ENCODE assay signal across 8 cellular contexts in genomic region chr20:47977789-47978252, GRCh38.
A peak's percentile ranks its signal among the peaks of the same experiment; 100 is the strongest.
DNase-seq lines count a peak whose midpoint lies in the region; ATAC-seq and TF ChIP-seq lines count a peak whose summit lies in the region.
"Not testable (repeated sequence)": the region's sequence is repeated elsewhere in the genome, so short reads cannot be mapped to it uniquely, and the experiment has no call there.

No MANE protein-coding gene starts in this region.

- H3K79me1 ChIP-seq in trophoblast cell (ENCODE audit: low read length), result not testable (repeated sequence)

- H3K18ac ChIP-seq in trophoblast cell (ENCODE audit: low read length), result not testable (repeated sequence)

- intact Hi-C loops in Panc1 (cut with micrococcal nuclease; ENCODE audit: unreplicated experiment); left ventricle myocardium superior (cut with micrococcal nuclease): not testable (repeated sequence)

- not testable (repeated sequence) for H3K4me3 ChIP-seq in MM.1S (ENCODE audit: low read length); Panc1 (ENCODE audit: low read depth in 2 of 2, low read length in 2 of 2); trophoblast cell (ENCODE audit: low read depth, low read length); thymus (ENCODE audit: low read length)

- peak overlapping the region; percentile 27 for H2AFZ ChIP-seq in MM.1S (ENCODE audit: low read length)
- not testable (repeated sequence) for H2AFZ ChIP-seq in trophoblast cell (ENCODE audit: insufficient read depth, low read length, poor library complexity)

- not testable (repeated sequence) for BruUV-seq in Panc1 (replicated peaks; lab: Mats Ljungman, UMichigan)

- H2BK120ac ChIP-seq in trophoblast cell (ENCODE audit: insufficient read depth, low read length, poor library complexity), result not testable (repeated sequence)

- H4K8ac ChIP-seq in trophoblast cell (ENCODE audit: low read depth, low read length), result not testable (repeated sequence)

- not testable (repeated sequence) for H4K20me1 ChIP-seq in MM.1S (ENCODE audit: insufficient read depth, low read length)

- H3K23ac ChIP-seq in trophoblast cell (ENCODE audit: low read length), result not testable (repeated sequence)

- H4K12ac ChIP-seq in trophoblast cell (ENCODE audit: low read depth, low read length), result not testable (repeated sequence)

- ATAC-seq in Panc1, result 0 out of 2 replicates have a peak, but pooled peaks have one; percentile 46
- peak; percentile 25 for ATAC-seq in left ventricle myocardium superior

- H3K27me3 ChIP-seq in MM.1S (replicated peaks; ENCODE audit: insufficient read depth, low read length); Panc1 (ENCODE audit: control insufficient read depth, insufficient read depth, low read length); trophoblast cell (ENCODE audit: insufficient read depth, low read length); thymus (ENCODE audit: control insufficient read depth, insufficient read depth): not testable (repeated sequence)

- DNase-seq in DMS79 treated with DMSO at 0.1 percent for 48 hours (lab: John Stamatoyannopoulos, UW), result peak; percentile 43
- DNase-seq in MM.1S; Panc1 (ENCODE audit: low read depth, low spot score); left ventricle myocardium superior; trophoblast cell: not testable (repeated sequence)
- peak; percentile 14 for DNase-seq in cerebellum (ENCODE audit: low spot score)

- H4K91ac ChIP-seq in trophoblast cell (ENCODE audit: low read depth, low read length), result not testable (repeated sequence)

- peak overlapping the region; percentile 21; the same call in 1 of the 2 replicates for H3K4me2 ChIP-seq in MM.1S (ENCODE audit: low read depth, low read length)
- not testable (repeated sequence) for H3K4me2 ChIP-seq in trophoblast cell (ENCODE audit: low read length)

- not testable (repeated sequence) for H3K9ac ChIP-seq in MM.1S (ENCODE audit: low read length); trophoblast cell (ENCODE audit: low read length)

- H2BK5ac ChIP-seq in trophoblast cell (ENCODE audit: low read depth, low read length, poor library complexity), result not testable (repeated sequence)

- H3K14ac ChIP-seq in trophoblast cell (ENCODE audit: low read length), result not testable (repeated sequence)

- WGBS in trophoblast cell (ENCODE audit: extremely low coverage, insufficient coverage, insufficient read length), result no CpG with 5 or more reads among the region's 8 CpGs
- WGBS in thymus, result 77% methylated on average over 8 of the region's 8 CpGs

- H3K79me2 ChIP-seq in MM.1S (ENCODE audit: low read length); trophoblast cell (ENCODE audit: control insufficient read depth, insufficient read depth, low read length, poor library complexity): not testable (repeated sequence)

- H3K4ac ChIP-seq in trophoblast cell (ENCODE audit: low read depth, low read length), result not testable (repeated sequence)

- H2BK12ac ChIP-seq in trophoblast cell (ENCODE audit: low read length), result not testable (repeated sequence)

- POLR2A ChIA-PET in Panc1 (lab: Charles Lee), result not testable (repeated sequence)

- in situ Hi-C loops in Panc1 (cut with HindIII; ENCODE audit: low pct_unique_long_range_greater_than_20kb, low sequenced_read_pairs), result not testable (repeated sequence)

- not testable (repeated sequence) for H3K27ac ChIP-seq in MM.1S (ENCODE audit: low read length); Panc1 (ENCODE audit: low read length); trophoblast cell (ENCODE audit: low read depth, low read length)
- peak overlapping the region; percentile 56 for H3K27ac ChIP-seq in VCaP
- H3K27ac ChIP-seq in thymus (ENCODE audit: low read depth), result peak overlapping the region; percentile 68

- CTCF ChIA-PET in Panc1 (lab: Charles Lee), result not testable (repeated sequence)

- H3K36me3 ChIP-seq in MM.1S (replicated peaks; ENCODE audit: insufficient read depth, low read length); Panc1 (ENCODE audit: control insufficient read depth, insufficient read depth, low read length); trophoblast cell (ENCODE audit: control insufficient read depth in 1 of 2, insufficient read depth in 2 of 2, low read length in 2 of 2); thymus (ENCODE audit: control insufficient read depth, insufficient read depth): not testable (repeated sequence)

- H2AK5ac ChIP-seq in trophoblast cell (ENCODE audit: low read length), result peak overlapping the region; percentile 40

- H3K9me2 ChIP-seq in MM.1S (replicated peaks; ENCODE audit: insufficient read depth, low read length), result not testable (repeated sequence)

- TF ChIP-seq CTCF in MM.1S (IDR thresholded peaks at IDR 0.05; ENCODE audit: low read length); Panc1 (IDR thresholded peaks at IDR 0.05); VCaP (conservative IDR thresholded peaks at IDR 0.05): not testable (repeated sequence)

- H3K4me1 ChIP-seq in MM.1S (ENCODE audit: low read length); Panc1 (ENCODE audit: control insufficient read depth, insufficient read depth, low read length): not testable (repeated sequence)
- H3K4me1 ChIP-seq in trophoblast cell (ENCODE audit: control insufficient read depth in 1 of 2, insufficient read depth in 2 of 2, low read length in 2 of 2) (peaks cover 9 to 17% of the 10 kb centered on the region in 2 experiments), thymus (ENCODE audit: control insufficient read depth, insufficient read depth, low read length) (peaks cover 14% of the 10 kb centered on the region)

- not testable (repeated sequence) for H3K9me3 ChIP-seq in MM.1S (replicated peaks; ENCODE audit: insufficient read depth, low read length); Panc1 (ENCODE audit: control insufficient read depth, insufficient read depth, low read depth, low read length); trophoblast cell (ENCODE audit: insufficient read depth, low read depth, low read length); thymus (ENCODE audit: control insufficient read depth)

- not testable (repeated sequence) for H3F3A ChIP-seq in MM.1S (ENCODE audit: insufficient read depth, low read length)
